In the genomic region with DNA sequence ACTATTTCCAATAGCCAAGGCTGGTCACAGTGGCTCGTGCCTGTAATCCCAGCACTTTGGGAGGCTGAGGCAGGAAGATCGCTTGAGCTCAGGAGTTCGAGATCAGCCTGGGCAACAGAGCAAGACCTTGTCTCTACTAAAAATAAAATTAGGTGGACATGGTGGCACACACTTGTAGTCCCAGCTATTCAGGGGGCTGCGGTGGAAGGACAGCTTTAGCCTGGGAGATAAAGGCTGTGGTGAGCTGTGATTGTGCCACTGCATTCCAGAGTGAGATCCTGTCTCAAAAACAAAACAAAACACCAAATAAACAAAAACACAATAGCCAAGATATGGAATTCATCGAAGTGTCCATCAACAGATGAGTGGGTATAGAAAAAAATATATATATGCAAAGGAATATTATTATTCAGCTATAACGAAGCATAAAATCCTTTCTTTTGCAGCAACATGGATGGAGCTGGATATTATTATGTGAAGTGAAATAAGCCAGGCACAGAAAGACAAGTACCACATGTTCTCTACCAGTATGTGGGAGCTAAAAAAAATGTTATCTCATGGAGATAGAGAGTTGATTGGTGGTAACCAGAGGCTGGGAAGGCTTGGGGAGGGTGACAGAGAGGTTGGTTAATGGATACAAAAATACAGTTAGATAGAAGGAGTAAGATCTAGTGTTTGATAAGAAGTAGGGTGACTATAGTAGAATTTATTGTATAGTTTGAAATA, we compare ENCODE assay signal across 14 cellular contexts. TPM values are rescaled to one million over a fixed set of nuclear protein-coding genes. Genes with fewer than 3 reads are reported as not detected.
DNase-seq lines count a peak whose midpoint lies in the region; ATAC-seq and TF ChIP-seq lines count a peak whose summit lies in the region.
"Had no signal": no experiment of that assay in that cellular context is flagged by ENCODE, and none has a peak within 500 bp of the region (broad histone marks: within the 10 kb centered on the region; RNA-seq: fewer than 3 reads in every experiment).

No MANE protein-coding gene starts in this region.

- TF ChIP-seq CTCF in cardiac muscle cell (IDR thresholded peaks at IDR 0.05; ENCODE audit: low read depth, low read length), result no peak

- intact Hi-C loops in Right ventricle myocardium inferior (cut with DNase I), result no loop called here
- intact Hi-C loops in cardiac septum (cut with DNase I), result no loop called here
- intact Hi-C loops in left ventricle myocardium superior (cut with micrococcal nuclease), result no loop called here

- H3K36me3 ChIP-seq in cardiac muscle cell, result peaks cover 13% of the 10 kb centered on the region
- H3K36me3 ChIP-seq: BLaER1, HAP-1 had no signal

- H3K4me3 ChIP-seq in cardiac muscle cell, result no peak overlapping the region
- H3K4me3 ChIP-seq: BLaER1, HAP-1 had no signal

- H3K27ac ChIP-seq in cardiac muscle cell, result peak overlapping the region; percentile 96
- H3K27ac ChIP-seq: BLaER1 had no signal

- H3K9me3 ChIP-seq in cardiac muscle cell (ENCODE audit: low read depth), result no peaks in the 10 kb centered on the region
- H3K9me3 ChIP-seq: BLaER1, HAP-1 had no signal

- DNase-seq in Right ventricle myocardium inferior (ENCODE audit: missing footprints) (no peak), cardiac septum (ENCODE audit: low spot score) (no peak), cardiac muscle cell (ENCODE audit: low read depth in 1 of 2, low spot score in 1 of 2) (peak in 1 of 2 donors; percentile 50), left ventricle myocardium superior (no peak), NCI-H526 (lab: John Stamatoyannopoulos, UW) (no peak), globus pallidus (ENCODE audit: low spot score) (no peak), GM19240 (ENCODE audit: insufficient read length, low spot score) (no peak)
- DNase-seq: 8988T; AML-193; Calu3; CD8-positive, alpha-beta memory T cell; DMS 273 treated with DMSO at 0.1 percent for 48 hours had no signal

- H3K27me3 ChIP-seq in cardiac muscle cell, result no peaks in the 10 kb centered on the region
- H3K27me3 ChIP-seq: BLaER1 had no signal

- peaks cover 30% of the 10 kb centered on the region for H3K4me1 ChIP-seq in cardiac muscle cell (ENCODE audit: low read depth)

- ATAC-seq in Right ventricle myocardium inferior, result peak; percentile 86
- ATAC-seq in left ventricle myocardium superior, result peak; percentile 93

RNA-seq across cellular contexts. Expression of a gene that starts 22.6 kb away (rescaled TPM):
- total RNA-seq in Right ventricle myocardium inferior, result 157 TPM
- 123 TPM for total RNA-seq in cardiac septum
- 70.6 and 77.9 TPM in 2 replicates for total RNA-seq in cardiac muscle cell
- 94.7 and 110 TPM in 2 replicates for polyA plus RNA-seq in cardiac muscle cell
- 189 TPM for total RNA-seq in left ventricle myocardium superior
